1 cellular context compared by ENCODE assay signal in genomic region chr5:138869763-138870500, GRCh38.
TF ChIP-seq lines count a peak whose summit lies in the region.

No MANE protein-coding gene starts in this region.

TF ChIP-seq in H1, 55 proteins besides CTCF, POLR2A, EP300 and RAD21:
- TF ChIP-seq, protein P1, sequence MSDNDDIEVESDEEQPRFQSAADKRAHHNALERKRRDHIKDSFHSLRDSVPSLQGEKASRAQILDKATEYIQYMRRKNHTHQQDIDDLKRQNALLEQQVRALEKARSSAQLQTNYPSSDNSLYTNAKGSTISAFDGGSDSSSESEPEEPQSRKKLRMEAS (IDR thresholded peaks at IDR 0.05), result no peak
- TF ChIP-seq CREB1 (IDR thresholded peaks at IDR 0.05), result no peak
- TF ChIP-seq JUN (IDR thresholded peaks at IDR 0.05; ENCODE audit: low read depth, low read length), result no peak
- no peak for TF ChIP-seq KDM4A (IDR thresholded peaks at IDR 0.05; ENCODE audit: low read depth, low read length, severe bottlenecking)
- TF ChIP-seq E2F6 (IDR thresholded peaks at IDR 0.05), result no peak
- TF ChIP-seq TCF12 (IDR thresholded peaks at IDR 0.05; ENCODE audit: low read depth, low read length), result no peak
- no peak for TF ChIP-seq MAFK (IDR thresholded peaks at IDR 0.05; ENCODE audit: low read depth, low read length)
- TF ChIP-seq SP1 (IDR thresholded peaks at IDR 0.05; ENCODE audit: low read depth, low read length), result no peak
- TF ChIP-seq EZH2 (IDR thresholded peaks at IDR 0.05; ENCODE audit: low read depth, low read length, severe bottlenecking), result no peak
- no peak for TF ChIP-seq POU5F1 (IDR thresholded peaks at IDR 0.05; ENCODE audit: low read depth, low read length)
- TF ChIP-seq CBX5 (IDR thresholded peaks at IDR 0.05; ENCODE audit: low read depth, low read length), result no peak
- TF ChIP-seq SRF (IDR thresholded peaks at IDR 0.05; ENCODE audit: low read depth, low read length), result no peak
- no peak for TF ChIP-seq HDAC6 (IDR thresholded peaks at IDR 0.05; ENCODE audit: low read depth, low read length)
- no peak for TF ChIP-seq KDM5A (IDR thresholded peaks at IDR 0.05; ENCODE audit: low read length)
- TF ChIP-seq CBX8 (IDR thresholded peaks at IDR 0.05; ENCODE audit: borderline replicate concordance, low read depth, low read length), result no peak
- no peak for TF ChIP-seq CHD1 (IDR thresholded peaks at IDR 0.05; ENCODE audit: low read depth, low read length)
- TF ChIP-seq, protein P2, sequence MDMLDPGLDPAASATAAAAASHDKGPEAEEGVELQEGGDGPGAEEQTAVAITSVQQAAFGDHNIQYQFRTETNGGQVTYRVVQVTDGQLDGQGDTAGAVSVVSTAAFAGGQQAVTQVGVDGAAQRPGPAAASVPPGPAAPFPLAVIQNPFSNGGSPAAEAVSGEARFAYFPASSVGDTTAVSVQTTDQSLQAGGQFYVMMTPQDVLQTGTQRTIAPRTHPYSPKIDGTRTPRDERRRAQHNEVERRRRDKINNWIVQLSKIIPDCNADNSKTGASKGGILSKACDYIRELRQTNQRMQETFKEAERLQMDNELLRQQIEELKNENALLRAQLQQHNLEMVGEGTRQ (IDR thresholded peaks at IDR 0.05; ENCODE audit: low read length), result no peak
- no peak for TF ChIP-seq CEBPB (IDR thresholded peaks at IDR 0.05; ENCODE audit: low read depth, low read length)
- TF ChIP-seq SIRT6 (IDR thresholded peaks at IDR 0.05; ENCODE audit: low read length), result no peak
- TF ChIP-seq JUND (IDR thresholded peaks at IDR 0.05; ENCODE audit: low read length), result no peak
